1 cellular context compared by ENCODE assay signal in genomic region chr4:83631066-83631465, GRCh38.
TF ChIP-seq lines count a peak whose summit lies in the region.

No MANE protein-coding gene starts in this region.

TF ChIP-seq in A549, 52 proteins besides CTCF, POLR2A, EP300 and RAD21:
- no peak for TF ChIP-seq CHD4 (IDR thresholded peaks at IDR 0.05; ENCODE audit: borderline replicate concordance)
- no peak for TF ChIP-seq RARB (CRISPR knock-in tag; IDR thresholded peaks at IDR 0.05)
- TF ChIP-seq HOXA7 (CRISPR knock-in tag; IDR thresholded peaks at IDR 0.05) = no peak
- no peak for TF ChIP-seq TP53 (CRISPR knock-in tag; IDR thresholded peaks at IDR 0.05)
- TF ChIP-seq CHD2 (IDR thresholded peaks at IDR 0.05; ENCODE audit: low read length, partially characterized antibody) = no peak
- TF ChIP-seq ESRRA (IDR thresholded peaks at IDR 0.05; ENCODE audit: borderline replicate concordance, low read length) = no peak
- TF ChIP-seq MAFK (IDR thresholded peaks at IDR 0.05; ENCODE audit: partially characterized antibody) = no peak
